In the genomic region with DNA sequence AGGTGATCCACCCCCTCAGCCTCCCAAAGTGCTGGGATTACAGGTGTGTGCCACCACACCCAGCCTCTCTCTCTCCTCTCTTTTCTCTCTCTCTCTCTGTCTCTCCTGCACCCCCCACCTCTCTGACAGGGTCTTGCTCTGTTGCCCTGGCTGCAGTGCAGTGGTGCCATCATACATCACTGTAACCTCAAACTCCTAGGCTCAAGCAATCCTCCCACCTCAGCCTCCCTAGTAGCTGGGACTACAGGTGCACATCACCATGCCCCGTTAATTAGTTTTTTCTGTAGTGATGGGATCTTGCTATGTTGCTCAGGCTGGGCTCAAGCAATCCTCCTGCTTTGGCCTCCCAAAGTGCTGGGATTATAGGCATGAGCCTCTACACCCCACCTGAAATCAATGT, we compare ENCODE assay signal across 4 cellular contexts. TPM values are rescaled to one million over a fixed set of nuclear protein-coding genes. Genes with fewer than 3 reads are reported as not detected.
DNase-seq lines count a peak whose midpoint lies in the region; ATAC-seq, FAIRE-seq and TF ChIP-seq lines count a peak whose summit lies in the region.
"Not testable (repeated sequence)": the region's sequence is repeated elsewhere in the genome, so short reads cannot be mapped to it uniquely, and the experiment has no call there.

No MANE protein-coding gene starts in this region.

- H3K4me1 Mint-ChIP-seq in H9 = peaks cover 16% of the 10 kb centered on the region in 2 experiments

- not testable (repeated sequence) for H2BK120ac ChIP-seq in H9 (ENCODE audit: low read depth, low read length, poor library complexity, severe bottlenecking)

- not testable (repeated sequence) for H3K79me2 ChIP-seq in H9 (ENCODE audit: insufficient read depth, low read length); K562 (ENCODE audit: control insufficient read depth, insufficient read depth, low read length); HepG2 (ENCODE audit: insufficient read depth, low read length)

- H2AK5ac ChIP-seq in H9 (ENCODE audit: insufficient read length, low read length) = not testable (repeated sequence)

- not testable (repeated sequence) for H3K4me1 ChIP-seq in H9 (ENCODE audit: insufficient read depth, low read length); K562 (replicated peaks in 1 of 2; ENCODE audit: control insufficient read depth in 2 of 2, insufficient read depth in 2 of 2, low read length in 2 of 2)
- peaks cover 13% of the 10 kb centered on the region for H3K4me1 ChIP-seq in HepG2 (ENCODE audit: insufficient read depth, low read length)

- DNase-seq in H9; HTR-8/SVneo (ENCODE audit: insufficient read length, low spot score); K562 (ENCODE audit: extremely low read depth in 1 of 4, low spot score in 3 of 4); HepG2 (ENCODE audit: low spot score): not testable (repeated sequence)

- H3K27me3 Mint-ChIP-seq in H9 (ENCODE audit: low read depth) = not testable (repeated sequence)

- not testable (repeated sequence) for H3K18ac ChIP-seq in H9 (ENCODE audit: insufficient read length, low read depth, low read length)

- CTCF ChIA-PET in K562 (lab: Yijun Ruan, JAX; ENCODE audit: low intra/inter-chr PET ratio); HepG2 (lab: Yijun Ruan, JAX; ENCODE audit: low intra/inter-chr PET ratio, low total read pairs): not testable (repeated sequence)

- not testable (repeated sequence) for H3K23me2 ChIP-seq in H9 (ENCODE audit: insufficient read length, low read depth, low read length, poor library complexity, severe bottlenecking)

- not testable (repeated sequence) for H2BK15ac ChIP-seq in H9 (ENCODE audit: low read depth, low read length)

- intact Hi-C loops in K562 (cut with micrococcal nuclease); HepG2 (cut with micrococcal nuclease; ENCODE audit: unreplicated experiment): not testable (repeated sequence)

- H3K4me2 ChIP-seq in H9 (ENCODE audit: insufficient read depth, insufficient read length, low read length); K562 (ENCODE audit: insufficient read depth, low read length); HepG2 (ENCODE audit: low read depth, low read length): not testable (repeated sequence)

- H3K79me1 ChIP-seq in H9 (ENCODE audit: insufficient read depth, low read depth, low read length, poor library complexity, severe bottlenecking) = not testable (repeated sequence)

- H3K4ac ChIP-seq in H9 (ENCODE audit: low read depth, low read length) = not testable (repeated sequence)

- not testable (repeated sequence) for H4K5ac ChIP-seq in H9 (ENCODE audit: insufficient read length, low read depth, low read length)

- TF ChIP-seq EP300 in K562 (IDR thresholded peaks at IDR 0.05; ENCODE audit: low read length); HepG2 (IDR thresholded peaks at IDR 0.05; ENCODE audit: low read depth in 2 of 2, low read length in 2 of 2); HepG2 (CRISPR knock-in tag; IDR thresholded peaks at IDR 0.05; ENCODE audit: borderline replicate concordance): not testable (repeated sequence)

- peak overlapping the region in 2 of 3 experiments; percentile 12 to 76; a peak in 2 of 7 replicates for H3K27ac Mint-ChIP-seq in H9

- not testable (repeated sequence) for H2BK20ac ChIP-seq in H9 (ENCODE audit: low read depth, low read length, poor library complexity, severe bottlenecking)

- not testable (repeated sequence) for H3K56ac ChIP-seq in H9 (ENCODE audit: insufficient read length, low read depth, low read length)

- not testable (repeated sequence) for H3T11ph ChIP-seq in H9 (ENCODE audit: low read length)

- H3K36me3 Mint-ChIP-seq in H9 (ENCODE audit: insufficient read depth in 1 of 3, low read depth in 3 of 3) = not testable (repeated sequence)

- not testable (repeated sequence) for H4K91ac ChIP-seq in H9 (ENCODE audit: insufficient read length, low read depth, low read length)

- not testable (repeated sequence) for H2AFZ ChIP-seq in H9 (ENCODE audit: low read length); K562 (ENCODE audit: low read depth, low read length); HepG2 (ENCODE audit: low read length)

- TF ChIP-seq CTCF in H9 (conservative IDR thresholded peaks at IDR 0.05); K562 (IDR thresholded peaks at IDR 0.05 in 2 of 3, conservative IDR thresholded peaks at IDR 0.05 in 1 of 3; ENCODE audit: insufficient read depth in 2 of 3, low read depth in 1 of 3, low read length in 3 of 3); HepG2 (CRISPR knock-in tag; IDR thresholded peaks at IDR 0.05): not testable (repeated sequence)

- TF ChIP-seq POLR2A in K562 (conservative IDR thresholded peaks at IDR 0.05); HepG2 (IDR thresholded peaks at IDR 0.05; ENCODE audit: insufficient read depth in 1 of 2, low read depth in 2 of 2, low read length in 2 of 2): not testable (repeated sequence)

- H4K8ac ChIP-seq in H9 (replicated peaks; ENCODE audit: insufficient read length, low read depth, low read length) = not testable (repeated sequence)

- H3K9ac ChIP-seq in H9 (ENCODE audit: extremely low read depth, insufficient read length, low read length); K562 (ENCODE audit: insufficient read depth in 1 of 2, low read depth in 2 of 2, low read length in 2 of 2); HepG2 (ENCODE audit: insufficient read depth, low read depth, low read length): not testable (repeated sequence)

- not testable (repeated sequence) for H3K9me3 ChIP-seq in H9 (ENCODE audit: control insufficient read depth, low read depth, low read length); K562 (replicated peaks; ENCODE audit: control insufficient read depth, insufficient read depth, low read depth, low read length); HepG2 (ENCODE audit: low read length)

- not testable (repeated sequence) for H3K4me3 ChIP-seq in K562; HepG2 (replicated peaks in 1 of 3; ENCODE audit: insufficient read depth in 1 of 3, low read depth in 2 of 3, low read length in 3 of 3)

- not testable (repeated sequence) for H3K4me3 Mint-ChIP-seq in H9

- WGBS in H9 (ENCODE audit: extremely low coverage, insufficient read length, low lambda C conversion rate) = no CpG with 5 or more reads among the region's 1 CpG
- WGBS in K562 (ENCODE audit: insufficient coverage, low coverage, missing lambda C conversion rate) = 20% methylated on average over 1 of the region's 1 CpG
- WGBS in HepG2 (ENCODE audit: low lambda C conversion rate) = 18% methylated on average over 1 of the region's 1 CpG

- in situ Hi-C loops in K562 (cut with MboI); HepG2 (cut with HindIII; ENCODE audit: extremely low pct_ligation_motif_present, low pct_unique_long_range_greater_than_20kb): not testable (repeated sequence)

- BruUV-seq in K562 (replicated peaks; lab: Mats Ljungman, UMichigan); HepG2 (replicated peaks; lab: Mats Ljungman, UMichigan): not testable (repeated sequence)

- H4K20me1 ChIP-seq in H9 (ENCODE audit: control insufficient read depth, insufficient read depth, insufficient read length); K562 (replicated peaks; ENCODE audit: control insufficient read depth, insufficient read depth, low read length); HepG2 (ENCODE audit: insufficient read depth, low read length): not testable (repeated sequence)

- not testable (repeated sequence) for H3K9me1 ChIP-seq in K562 (ENCODE audit: control insufficient read depth, insufficient read depth, low read length)

- POLR2A ChIA-PET in K562 (lab: Yijun Ruan, JAX); HepG2 (lab: Yijun Ruan, JAX): not testable (repeated sequence)

- not testable (repeated sequence) for TF ChIP-seq RAD21 in K562 (CRISPR knock-in tag; conservative IDR thresholded peaks at IDR 0.05 in 1 of 2, IDR thresholded peaks at IDR 0.05 in 1 of 2); HepG2 (CRISPR knock-in tag; IDR thresholded peaks at IDR 0.05)

- H2BK5ac ChIP-seq in H9 (ENCODE audit: insufficient read length, low read length) = not testable (repeated sequence)

- H3K14ac ChIP-seq in H9 (ENCODE audit: insufficient read depth, low read length) = not testable (repeated sequence)

- H3K27me3 ChIP-seq in H9 (ENCODE audit: insufficient read depth, low read length); K562 (ENCODE audit: control insufficient read depth in 2 of 2, insufficient read depth in 2 of 2, low read length in 2 of 2); HepG2 (ENCODE audit: control insufficient read depth in 1 of 2, insufficient read depth in 2 of 2, low read length in 2 of 2): not testable (repeated sequence)

- not testable (repeated sequence) for H3K9me3 Mint-ChIP-seq in H9

- not testable (repeated sequence) for H3K27ac ChIP-seq in H9 (ENCODE audit: insufficient read length, low read depth, low read length); K562 (ENCODE audit: extremely low read depth, low read depth, low read length); HepG2 (ENCODE audit: extremely low read length, insufficient read depth, low read length)

- not testable (repeated sequence) for H3K36me3 ChIP-seq in K562 (ENCODE audit: control insufficient read depth, insufficient read depth, low read length); HepG2 (replicated peaks in 1 of 2; ENCODE audit: control insufficient read depth in 1 of 2, insufficient read depth in 2 of 2, low read length in 2 of 2)

- not testable (repeated sequence) for H3K23ac ChIP-seq in H9 (ENCODE audit: insufficient read length, low read depth, low read length)

- H2BK12ac ChIP-seq in H9 (ENCODE audit: insufficient read length, low read depth, low read length) = not testable (repeated sequence)

- FAIRE-seq in HTR-8/SVneo (lab: Jason Lieb, UNC) = peak; percentile 40
- FAIRE-seq in K562 (lab: Jason Lieb, UNC); HepG2 (lab: Jason Lieb, UNC): not testable (repeated sequence)

- ATAC-seq in K562, HepG2: not testable (repeated sequence)

RNA-seq across cellular contexts. Expression of gene EXD2, which starts 8.7 kb away (rescaled TPM):
- total RNA-seq in H9 (2021) (19.6 and 20.0 TPM in 2 replicates), K562 (2014; rRNA removed) (3.0 and 4.6 TPM in 2 replicates), K562 (2014; rRNA removed; fragmentation: Illumina TruSeq; extraction: Trizol) (3.2 and 3.9 TPM in 2 replicates), K562 (2015; rRNA removed; fragmentation: Illumina TruSeq; extraction: Trizol) (4.5 and 4.7 TPM in 2 replicates), K562 (2021) (5.0 and 6.1 TPM in 2 replicates), HepG2 (2016; rRNA removed; fragmentation: Illumina TruSeq; extraction: Trizol) (8.8 and 15.1 TPM in 2 replicates)
- 10.3 and 15.3 TPM in 2 replicates for total RNA-seq in K562 (2011; cell fraction: chromatin; rRNA removed; ENCODE audit: low replicate concordance)
- total RNA-seq in K562 (2011; cell fraction: nucleolus; rRNA removed) = 6.0 and 7.1 TPM in 2 replicates
- 10.2 and 12.1 TPM in 2 replicates for total RNA-seq in K562 (2011; cell fraction: nucleoplasm; rRNA removed)
- polyA plus RNA-seq in K562 (2011; rRNA removed) (7.5 and 8.4 TPM in 2 replicates), K562 (2014; fragmentation: Illumina TruSeq; extraction: Trizol) (4.6 and 4.8 TPM in 2 replicates), K562 (2014; fragmentation: Nextera tagmentation; extraction: Ambion mirVana) (1 to 10 TPM; 1.6 TPM), K562 (2014; rRNA removed) (3.7 and 4.5 TPM in 2 replicates), HepG2 (2011; rRNA removed) (9.5 and 10.8 TPM in 2 replicates)
- polyA plus RNA-seq in K562 (2011; cell fraction: cytosol; rRNA removed) = 2.8 and 5.5 TPM in 2 replicates
- 6.4 and 12.9 TPM in 2 replicates for polyA plus RNA-seq in K562 (2011; cell fraction: nucleus; rRNA removed)
- polyA plus RNA-seq in K562 (2012) = 4.4 and 5.8 TPM in 2 replicates
- polyA minus RNA-seq in K562 (2011; rRNA and poly(A)+ RNA removed) = 10.1 and 14.8 TPM in 2 replicates
- polyA minus RNA-seq in K562 (2011; cell fraction: cytosol; rRNA and poly(A)+ RNA removed) = 2.8 and 5.5 TPM in 2 replicates
- 3.0 and 5.2 TPM in 2 replicates for polyA minus RNA-seq in K562 (2011; cell fraction: nucleus; rRNA and poly(A)+ RNA removed)
- total RNA-seq in HepG2 (2016; cell fraction: cytosol; rRNA removed; fragmentation: Illumina TruSeq; extraction: Trizol; ENCODE audit: low read depth) = 2.9 and 3.0 TPM in 2 replicates
- 8.7 and 15.8 TPM in 2 replicates for total RNA-seq in HepG2 (2016; cell fraction: insoluble cytoplasmic fraction; rRNA removed; fragmentation: Illumina TruSeq; extraction: Trizol)
- 4.0 and 5.4 TPM in 2 replicates for total RNA-seq in HepG2 (2016; cell fraction: membrane; rRNA removed; fragmentation: Illumina TruSeq; extraction: Trizol)
- total RNA-seq in HepG2 (2016; cell fraction: nucleus; rRNA removed; fragmentation: Illumina TruSeq; extraction: Trizol) = 13.7 and 15.0 TPM in 2 replicates
- polyA plus RNA-seq in HepG2 (2011; cell fraction: cytosol; rRNA removed) = 6.8 and 9.2 TPM in 2 replicates
- 9.2 and 11.8 TPM in 2 replicates for polyA plus RNA-seq in HepG2 (2011; cell fraction: nucleus; rRNA removed)
- 9.4 and 11.0 TPM in 2 replicates for polyA plus RNA-seq in HepG2 (2012)
- polyA plus RNA-seq in HepG2 (2016; cell fraction: cytosol; fragmentation: Illumina TruSeq; extraction: Trizol; ENCODE audit: low read depth) = 0.63 and 0.70 TPM in 2 replicates
- polyA plus RNA-seq in HepG2 (2016; cell fraction: insoluble cytoplasmic fraction; fragmentation: Illumina TruSeq; extraction: Trizol; ENCODE audit: low read depth) = 6.5 and 6.9 TPM in 2 replicates
- polyA plus RNA-seq in HepG2 (2016; cell fraction: membrane; fragmentation: Illumina TruSeq; extraction: Trizol; ENCODE audit: low read depth) = 2.1 and 2.3 TPM in 2 replicates
- polyA plus RNA-seq in HepG2 (2016; cell fraction: nucleus; fragmentation: Illumina TruSeq; extraction: Trizol; ENCODE audit: insufficient read depth, low read depth) = 15.3 and 17.3 TPM in 2 replicates
- 10.3 and 14.0 TPM in 2 replicates for polyA minus RNA-seq in HepG2 (2011; rRNA and poly(A)+ RNA removed; ENCODE audit: low replicate concordance)
- polyA minus RNA-seq in HepG2 (2011; cell fraction: cytosol; rRNA and poly(A)+ RNA removed) = 6.9 and 7.7 TPM in 2 replicates
- 10.8 and 11.7 TPM in 2 replicates for polyA minus RNA-seq in HepG2 (2011; cell fraction: nucleus; rRNA and poly(A)+ RNA removed)

RNA-seq across cellular contexts. Expression of gene DCAF5, which starts 29.7 kb away (rescaled TPM):
- total RNA-seq in H9 (2021) (27.9 and 31.4 TPM in 2 replicates), K562 (2014; rRNA removed) (7.5 and 8.1 TPM in 2 replicates), K562 (2014; rRNA removed; fragmentation: Illumina TruSeq; extraction: Trizol) (11.3 and 12.7 TPM in 2 replicates), K562 (2015; rRNA removed; fragmentation: Illumina TruSeq; extraction: Trizol) (12.5 and 13.2 TPM in 2 replicates), K562 (2021) (16.9 and 20.2 TPM in 2 replicates), HepG2 (2016; rRNA removed; fragmentation: Illumina TruSeq; extraction: Trizol) (11.3 and 13.4 TPM in 2 replicates)
- 22.5 and 34.2 TPM in 2 replicates for total RNA-seq in K562 (2011; cell fraction: chromatin; rRNA removed; ENCODE audit: low replicate concordance)
- 17.0 and 18.6 TPM in 2 replicates for total RNA-seq in K562 (2011; cell fraction: nucleolus; rRNA removed)
- 21.1 and 24.9 TPM in 2 replicates for total RNA-seq in K562 (2011; cell fraction: nucleoplasm; rRNA removed)
- polyA plus RNA-seq in K562 (2011; rRNA removed) (24.1 and 26.3 TPM in 2 replicates), K562 (2014; fragmentation: Illumina TruSeq; extraction: Trizol) (21.8 and 23.6 TPM in 2 replicates), K562 (2014; fragmentation: Nextera tagmentation; extraction: Ambion mirVana) (1 to 10 TPM; 5.6 to 9.1 TPM), K562 (2014; rRNA removed) (13.7 and 15.1 TPM in 2 replicates), HepG2 (2011; rRNA removed) (31.6 and 35.3 TPM in 2 replicates)
- 27.4 and 30.1 TPM in 2 replicates for polyA plus RNA-seq in K562 (2011; cell fraction: cytosol; rRNA removed)
- 73.7 and 97.8 TPM in 2 replicates for polyA plus RNA-seq in K562 (2011; cell fraction: nucleus; rRNA removed)
- 14.2 and 21.5 TPM in 2 replicates for polyA plus RNA-seq in K562 (2012)
- polyA minus RNA-seq in K562 (2011; rRNA and poly(A)+ RNA removed) = 15.9 and 19.1 TPM in 2 replicates
- polyA minus RNA-seq in K562 (2011; cell fraction: cytosol; rRNA and poly(A)+ RNA removed) = 9.4 and 10.4 TPM in 2 replicates
- polyA minus RNA-seq in K562 (2011; cell fraction: nucleus; rRNA and poly(A)+ RNA removed) = 18.0 and 25.4 TPM in 2 replicates
- 14.0 and 15.7 TPM in 2 replicates for total RNA-seq in HepG2 (2016; cell fraction: cytosol; rRNA removed; fragmentation: Illumina TruSeq; extraction: Trizol; ENCODE audit: low read depth)
- total RNA-seq in HepG2 (2016; cell fraction: insoluble cytoplasmic fraction; rRNA removed; fragmentation: Illumina TruSeq; extraction: Trizol) = 10.5 and 13.2 TPM in 2 replicates
- 9.5 and 9.8 TPM in 2 replicates for total RNA-seq in HepG2 (2016; cell fraction: membrane; rRNA removed; fragmentation: Illumina TruSeq; extraction: Trizol)
- 20.7 and 25.2 TPM in 2 replicates for total RNA-seq in HepG2 (2016; cell fraction: nucleus; rRNA removed; fragmentation: Illumina TruSeq; extraction: Trizol)
- 19.2 and 21.6 TPM in 2 replicates for polyA plus RNA-seq in HepG2 (2011; cell fraction: cytosol; rRNA removed)
- polyA plus RNA-seq in HepG2 (2011; cell fraction: nucleus; rRNA removed) = 106 and 114 TPM in 2 replicates
- 17.9 and 19.9 TPM in 2 replicates for polyA plus RNA-seq in HepG2 (2012)
- polyA plus RNA-seq in HepG2 (2016; cell fraction: cytosol; fragmentation: Illumina TruSeq; extraction: Trizol; ENCODE audit: low read depth) = 1.9 and 2.4 TPM in 2 replicates
- 12.6 and 16.2 TPM in 2 replicates for polyA plus RNA-seq in HepG2 (2016; cell fraction: insoluble cytoplasmic fraction; fragmentation: Illumina TruSeq; extraction: Trizol; ENCODE audit: low read depth)
- polyA plus RNA-seq in HepG2 (2016; cell fraction: membrane; fragmentation: Illumina TruSeq; extraction: Trizol; ENCODE audit: low read depth) = 5.8 and 7.2 TPM in 2 replicates
- 62.6 and 71.6 TPM in 2 replicates for polyA plus RNA-seq in HepG2 (2016; cell fraction: nucleus; fragmentation: Illumina TruSeq; extraction: Trizol; ENCODE audit: insufficient read depth, low read depth)
- 20.3 and 28.1 TPM in 2 replicates for polyA minus RNA-seq in HepG2 (2011; rRNA and poly(A)+ RNA removed; ENCODE audit: low replicate concordance)
- 8.2 and 11.8 TPM in 2 replicates for polyA minus RNA-seq in HepG2 (2011; cell fraction: cytosol; rRNA and poly(A)+ RNA removed)
- polyA minus RNA-seq in HepG2 (2011; cell fraction: nucleus; rRNA and poly(A)+ RNA removed) = 30.5 and 35.4 TPM in 2 replicates
